8 cellular contexts compared by ENCODE assay signal in genomic region chr13:40974460-40975407, GRCh38. TPM values are rescaled to one million over a fixed set of nuclear protein-coding genes. Genes with fewer than 3 reads are reported as not detected.
DNase-seq lines count a peak whose midpoint lies in the region; ATAC-seq and TF ChIP-seq lines count a peak whose summit lies in the region.

No MANE protein-coding gene starts in this region.

- H3K36me3 ChIP-seq in fibroblast of lung (ENCODE audit: control insufficient read depth, insufficient read depth, low read length): no peaks in the 10 kb centered on the region

- peak; percentile 51 for DNase-seq in activated CD4-positive, alpha-beta T cell treated with anti-CD3 and anti-CD28 coated beads for 36 hours
- DNase-seq in activated CD4-positive, alpha-beta T cell treated with anti-CD3 and anti-CD28 coated beads, Interleukin-2, amount 50 U/mL, for 4 hours: no peak
- DNase-seq in HuH-7 (ENCODE audit: low spot score) (peak; percentile 20), fibroblast of lung (ENCODE audit: low read depth in 2 of 2) (peak; percentile 51 to 76), omental fat pad (ENCODE audit: low spot score) (no peak), HK-2 (ENCODE audit: unreplicated experiment) (no peak)
- DNase-seq in T-helper 2 cell treated with Interferon-gamma antibody and Interleukin-4, amounts not matched to agents 5 μg/mL and 100 μg/mL, for 36 hours (ENCODE audit: low spot score): peak; percentile 30

- peak; percentile 83 for ATAC-seq in activated CD4-positive, alpha-beta T cell treated with anti-CD3 and anti-CD28 coated beads for 36 hours
- ATAC-seq in GM21529 (IDR thresholded peaks at IDR 0.05; ENCODE audit: unreplicated experiment): peak; percentile 74
- ATAC-seq in omental fat pad (ENCODE audit: low FRiP score): peak; percentile 55

- H3K36me3 Mint-ChIP-seq in activated CD4-positive, alpha-beta T cell treated with anti-CD3 and anti-CD28 coated beads for 36 hours (ENCODE audit: low read depth): peaks cover 24% of the 10 kb centered on the region
- peaks cover 49% of the 10 kb centered on the region for H3K36me3 Mint-ChIP-seq in T-helper 2 cell treated with Interferon-gamma antibody and Interleukin-4, amounts not matched to agents 5 μg/mL and 100 μg/mL, for 36 hours (ENCODE audit: low read depth)

- H3K9me3 ChIP-seq in fibroblast of lung (ENCODE audit: control insufficient read depth, insufficient read depth, low read depth, low read length): no peaks in the 10 kb centered on the region

- no peak overlapping the region for H2AFZ ChIP-seq in fibroblast of lung (ENCODE audit: low read length)

- no peaks in the 10 kb centered on the region for H3K4me1 ChIP-seq in fibroblast of lung (ENCODE audit: control insufficient read depth, extremely low read depth, insufficient read depth, low read length)

- TF ChIP-seq CTCF in fibroblast of lung (conservative IDR thresholded peaks at IDR 0.05 in 1 of 2, IDR thresholded peaks at IDR 0.05 in 1 of 2; ENCODE audit: low read depth in 1 of 2, low read length in 2 of 2) (peak; percentile 51 to 73), omental fat pad (IDR thresholded peaks at IDR 0.05) (no peak)

- CTCF ChIA-PET in activated CD4-positive, alpha-beta T cell treated with anti-CD3 and anti-CD28 coated beads for 36 hours (lab: Charles Lee): interaction anchor here (0.6 to 4.1 kb wide), 28 partner anchors 8 to 327 kb away, joined by 3 to 29 read pairs (median 5); partner anchors contain the start of genes ELF1 and WBP4

- intact Hi-C loops in activated CD4-positive, alpha-beta T cell treated with anti-CD3 and anti-CD28 coated beads for 36 hours (cut with DNase I, micrococcal nuclease): loop anchor here (2.0 to 10.0 kb wide), 3 partner anchors 40 to 360 kb away; partner anchors contain the start of gene WBP4 (in 1 of the 2)

- H3K27me3 Mint-ChIP-seq in activated CD4-positive, alpha-beta T cell treated with anti-CD3 and anti-CD28 coated beads for 36 hours: no peaks in the 10 kb centered on the region
- H3K27me3 Mint-ChIP-seq in T-helper 2 cell treated with Interferon-gamma antibody and Interleukin-4, amounts not matched to agents 5 μg/mL and 100 μg/mL, for 36 hours (ENCODE audit: low read depth): no peaks in the 10 kb centered on the region

- no peaks in the 10 kb centered on the region for H3K27me3 ChIP-seq in fibroblast of lung (ENCODE audit: control insufficient read depth, insufficient read depth, low read length)

- no peak overlapping the region for H3K27ac ChIP-seq in fibroblast of lung (ENCODE audit: insufficient read depth, low read length)

- peak overlapping the region; percentile 45 for H3K4me3 Mint-ChIP-seq in activated CD4-positive, alpha-beta T cell treated with anti-CD3 and anti-CD28 coated beads for 36 hours
- H3K4me3 Mint-ChIP-seq in T-helper 2 cell treated with Interferon-gamma antibody and Interleukin-4, amounts not matched to agents 5 μg/mL and 100 μg/mL, for 36 hours: peak overlapping the region; percentile 71

- POLR2A ChIA-PET in activated CD4-positive, alpha-beta T cell treated with anti-CD3 and anti-CD28 coated beads for 36 hours (lab: Charles Lee): interaction anchor here (0.6 to 1.5 kb wide), 3 partner anchors 11 to 289 kb away, joined by 3 to 4 read pairs (median 3); partner anchors contain the start of gene MTRF1

- peak overlapping the region; percentile 82 for H3K27ac Mint-ChIP-seq in activated CD4-positive, alpha-beta T cell treated with anti-CD3 and anti-CD28 coated beads for 36 hours
- peak overlapping the region; percentile 52 for H3K27ac Mint-ChIP-seq in T-helper 2 cell treated with Interferon-gamma antibody and Interleukin-4, amounts not matched to agents 5 μg/mL and 100 μg/mL, for 36 hours

- no peak overlapping the region for H3K4me3 ChIP-seq in fibroblast of lung (replicated peaks in 1 of 4; ENCODE audit: control extremely low read depth in 1 of 4, insufficient read depth in 1 of 4, low read depth in 3 of 4, low read length in 4 of 4)

- H3K9me3 Mint-ChIP-seq in activated CD4-positive, alpha-beta T cell treated with anti-CD3 and anti-CD28 coated beads for 36 hours (ENCODE audit: low read depth): no peaks in the 10 kb centered on the region
- H3K9me3 Mint-ChIP-seq in T-helper 2 cell treated with Interferon-gamma antibody and Interleukin-4, amounts not matched to agents 5 μg/mL and 100 μg/mL, for 36 hours: no peaks in the 10 kb centered on the region

- H3K79me2 ChIP-seq in fibroblast of lung (ENCODE audit: control insufficient read depth, insufficient read depth, low read length): peaks cover 4% of the 10 kb centered on the region

- peaks cover 1% of the 10 kb centered on the region for H4K20me1 ChIP-seq in fibroblast of lung (ENCODE audit: control insufficient read depth, extremely low read depth, insufficient read depth, low read length)

- no peak overlapping the region for H3K4me2 ChIP-seq in fibroblast of lung (ENCODE audit: extremely low read depth, insufficient read depth, low read length)

- H3K9ac ChIP-seq in fibroblast of lung (ENCODE audit: insufficient read depth, low read length): no peak overlapping the region

- peaks cover 94% of the 10 kb centered on the region for H3K4me1 Mint-ChIP-seq in activated CD4-positive, alpha-beta T cell treated with anti-CD3 and anti-CD28 coated beads for 36 hours
- peaks cover 82% of the 10 kb centered on the region for H3K4me1 Mint-ChIP-seq in T-helper 2 cell treated with Interferon-gamma antibody and Interleukin-4, amounts not matched to agents 5 μg/mL and 100 μg/mL, for 36 hours (ENCODE audit: low read depth)

RNA-seq across cellular contexts. Expression of gene ELF1, which starts 44.4 kb away (rescaled TPM):
- 10 to 100 TPM; 75.2 to 87.0 TPM for total RNA-seq in activated CD4-positive, alpha-beta T cell treated with anti-CD3 and anti-CD28 coated beads for 36 hours
- total RNA-seq in fibroblast of lung: 34.7 and 38.5 TPM in 2 replicates
- 31.5 and 41.0 TPM in 2 replicates for polyA plus RNA-seq in fibroblast of lung
- 21.1 and 29.2 TPM in 2 replicates for polyA plus RNA-seq in fibroblast of lung (2012)
- polyA minus RNA-seq in fibroblast of lung (ENCODE audit: low replicate concordance): 8.5 and 25.1 TPM in 2 replicates
- total RNA-seq in omental fat pad: 100 to 1,000 TPM in 1 of 4 donors, 10 to 100 TPM in 3; 87.4 to 107 (median 89.9) TPM

Comparison
In these comparisons a context has a peak if more than half of its experiments do, and no peak if none do; other contexts are left out.
1. DNase-seq: peak in activated CD4-positive, alpha-beta T cell treated with anti-CD3 and anti-CD28 coated beads for 36 hours (single experiment), HuH-7 (single experiment), T-helper 2 cell treated with Interferon-gamma antibody and Interleukin-4, amounts not matched to agents 5 μg/mL and 100 μg/mL, for 36 hours (single experiment) and fibroblast of lung (2 of 2); none in activated CD4-positive, alpha-beta T cell treated with anti-CD3 and anti-CD28 coated beads, Interleukin-2, amount 50 U/mL, for 4 hours (0 of 2), omental fat pad (single experiment) and HK-2 (single experiment).
2. CTCF ChIP-seq: peak in fibroblast of lung (2 of 2); none in omental fat pad (0 of 3).
3. Peak in every context shown above with its lines, with median percentiles within 50 percentile points of each other: ATAC-seq.